25 cellular contexts compared by ENCODE assay signal in genomic region chr20:47004179-47004578, GRCh38.
"Had no signal": no experiment of that assay in that cellular context is flagged by ENCODE, and none has a peak within 500 bp of the region (broad histone marks: within the 10 kb centered on the region; RNA-seq: fewer than 3 reads in every experiment).

No MANE protein-coding gene starts in this region.

- H3K4me2 ChIP-seq: hepatocyte had no signal

- DNase-seq: colonic mucosa; cortex of kidney; effector memory CD4-positive, alpha-beta T cell; erythroblast; esophagus squamous epithelium; foreskin fibroblast; foreskin melanocyte; gastrocnemius medialis; heart left ventricle; hypothalamus; left cardiac atrium; left lung; left ventricle myocardium superior; lower lobe of right lung; mesenchymal stem cell; midbrain; naive thymus-derived CD4-positive, alpha-beta T cell; natural killer cell had no signal

- H3K4me3 Mint-ChIP-seq: dendritic cell treated with granulocyte-macrophage colony-stimulating factor and Interleukin-4, amounts not matched to agents 40 ng/mL and 50 ng/mL, for 4 days; naive thymus-derived CD4-positive, alpha-beta T cell; natural killer cell had no signal

- H3K9me3 Mint-ChIP-seq: dendritic cell treated with granulocyte-macrophage colony-stimulating factor and Interleukin-4, amounts not matched to agents 40 ng/mL and 50 ng/mL, for 4 days; natural killer cell had no signal

- H3K27ac Mint-ChIP-seq: dendritic cell treated with granulocyte-macrophage colony-stimulating factor and Interleukin-4, amounts not matched to agents 40 ng/mL and 50 ng/mL, for 4 days; naive thymus-derived CD4-positive, alpha-beta T cell; natural killer cell had no signal

- H3K27me3 ChIP-seq: colonic mucosa, esophagus squamous epithelium, gastrocnemius medialis, hepatocyte had no signal

- H3K36me3 Mint-ChIP-seq: natural killer cell had no signal

- H3K9me3 ChIP-seq: colonic mucosa, gastrocnemius medialis, left lung, lower lobe of right lung had no signal

- H3K27ac ChIP-seq: colonic mucosa, epithelial cell of prostate, esophagus squamous epithelium, gastrocnemius medialis, heart left ventricle, hepatocyte, left lung, lower lobe of right lung had no signal

- H2AFZ ChIP-seq: hepatocyte had no signal

- H3K4me1 ChIP-seq: colonic mucosa, gastrocnemius medialis, heart left ventricle, left lung, lower lobe of right lung had no signal

- FAIRE-seq: endometrium, islet of Langerhans, keratinocyte had no signal

- H3K79me2 ChIP-seq: hepatocyte had no signal

- H3K4me1 Mint-ChIP-seq: natural killer cell had no signal

- H3K4me3 ChIP-seq: colonic mucosa, esophagus squamous epithelium, gastrocnemius medialis, heart left ventricle, hepatocyte, left lung, lower lobe of right lung had no signal

- H3K36me3 ChIP-seq: colonic mucosa, gastrocnemius medialis, heart left ventricle, left lung, lower lobe of right lung had no signal

- ATAC-seq: esophagus mucosa; gastrocnemius medialis; heart left ventricle; left cardiac atrium; left lung; left ventricle myocardium superior; lower lobe of right lung; naive thymus-derived CD4-positive, alpha-beta T cell; natural killer cell had no signal
